ENCODE assay signal across 25 cellular contexts in genomic region chr11:44914105-44914504, GRCh38. TPM values are rescaled to one million over a fixed set of nuclear protein-coding genes. Genes with fewer than 3 reads are reported as not detected.
DNase-seq lines count a peak whose midpoint lies in the region; ATAC-seq, FAIRE-seq and TF ChIP-seq lines count a peak whose summit lies in the region.
"Had no signal": no experiment of that assay in that cellular context is flagged by ENCODE, and none has a peak within 500 bp of the region (broad histone marks: within the 10 kb centered on the region; RNA-seq: fewer than 3 reads in every experiment).

No MANE protein-coding gene starts in this region.

- peaks cover 0 to 41% (median 21%) of the 10 kb centered on the region in 11 experiments; a peak in 11 of 22 replicates for H4K20me1 ChIP-seq in BLaER1 treated with 17β-estradiol and CSF1 and Interleukin-3, amounts not matched to agents 10 nM and 100 nM
- no peaks in the 10 kb centered on the region for H4K20me1 ChIP-seq in endothelial cell of umbilical vein (replicated peaks; ENCODE audit: control insufficient read depth, extremely low read depth, insufficient read depth, low read length)

- H3K4me3 ChIP-seq in BLaER1 treated with 17β-estradiol and CSF1 and Interleukin-3, amounts not matched to agents 10 nM and 100 nM: no peak overlapping the region
- no peak overlapping the region for H3K4me3 ChIP-seq in endothelial cell of umbilical vein (replicated peaks in 1 of 3; ENCODE audit: insufficient read depth in 1 of 3, low read depth in 1 of 3, low read length in 3 of 3)
- no peak overlapping the region for H3K4me3 ChIP-seq in small intestine (ENCODE audit: low read depth in 1 of 2, low read length in 2 of 2)
- no peak overlapping the region for H3K4me3 ChIP-seq in HAP-1
- no peak overlapping the region for H3K4me3 ChIP-seq in mesenchymal stem cell (ENCODE audit: insufficient read depth in 1 of 2, low read depth in 1 of 2, low read length in 2 of 2)
- H3K4me3 ChIP-seq in right atrium auricular region: no peak overlapping the region
- H3K4me3 ChIP-seq in brain microvascular endothelial cell (ENCODE audit: low read depth, low read length): no peak overlapping the region
- H3K4me3 ChIP-seq: GM12878 had no signal

- H2BK5ac ChIP-seq in mesenchymal stem cell (ENCODE audit: low read depth, low read length, poor library complexity, severe bottlenecking): no peak overlapping the region

- H3K23ac ChIP-seq in mesenchymal stem cell (ENCODE audit: low read length in 2 of 2): no peak overlapping the region

- in situ Hi-C loops in HAP-1 (cut with MboI; ENCODE audit: low sequenced_read_pairs): no loop called here
- in situ Hi-C loops in brain microvascular endothelial cell (cut with HindIII; ENCODE audit: low pct_ligation_motif_present, low sequenced_read_pairs): no loop called here

- no peak overlapping the region for H4K8ac ChIP-seq in mesenchymal stem cell (ENCODE audit: low read length)

- CTCF ChIA-PET in endothelial cell of umbilical vein (lab: Charles Lee): interaction anchor here (1.1 to 3.3 kb wide), 5 partner anchors 12 to 297 kb away, joined by 3 to 12 read pairs (median 3); no protein-coding TSS in a partner anchor

- H3K36me3 ChIP-seq in BLaER1 treated with 17β-estradiol and CSF1 and Interleukin-3, amounts not matched to agents 10 nM and 100 nM: no peaks in the 10 kb centered on the region
- H3K36me3 ChIP-seq in endothelial cell of umbilical vein (ENCODE audit: control insufficient read depth in 2 of 2, extremely low read depth in 1 of 2, insufficient read depth in 2 of 2, low read length in 2 of 2): peaks cover 0 to 10% of the 10 kb centered on the region in 2 experiments
- no peaks in the 10 kb centered on the region for H3K36me3 ChIP-seq in small intestine (ENCODE audit: control insufficient read depth in 2 of 2, insufficient read depth in 2 of 2, low read length in 2 of 2)
- H3K36me3 ChIP-seq in HAP-1 (replicated peaks): no peaks in the 10 kb centered on the region
- no peaks in the 10 kb centered on the region for H3K36me3 ChIP-seq in mesenchymal stem cell (ENCODE audit: control insufficient read depth in 1 of 2, insufficient read depth in 2 of 2, low read depth in 1 of 2, low read length in 2 of 2)
- H3K36me3 ChIP-seq in right atrium auricular region: peaks cover 23% of the 10 kb centered on the region
- H3K36me3 ChIP-seq in brain microvascular endothelial cell (replicated peaks): no peaks in the 10 kb centered on the region
- H3K36me3 ChIP-seq: BE2C had no signal

- TF ChIP-seq POLR2A in endothelial cell of umbilical vein (IDR thresholded peaks at IDR 0.05; ENCODE audit: low read depth, low read length): no peak

- FAIRE-seq in endothelial cell of umbilical vein (lab: Jason Lieb, UNC) (peak; percentile 18), small intestine (lab: Jason Lieb, UNC) (no peak)
- FAIRE-seq: A204.1, GM12878, GM18507 had no signal

- peak overlapping the region; percentile 70 to 87 (median 79); a peak in 20 of 22 replicates for H3K4me2 ChIP-seq in BLaER1 treated with 17β-estradiol and CSF1 and Interleukin-3, amounts not matched to agents 10 nM and 100 nM
- no peak overlapping the region for H3K4me2 ChIP-seq in endothelial cell of umbilical vein (ENCODE audit: insufficient read depth, low read length)
- H3K4me2 ChIP-seq in mesenchymal stem cell (ENCODE audit: low read length, poor library complexity, severe bottlenecking): no peak overlapping the region

- POLR2A ChIA-PET in endothelial cell of umbilical vein (lab: Charles Lee): no interaction called here

- no peaks in the 10 kb centered on the region for H3K79me1 ChIP-seq in mesenchymal stem cell (replicated peaks; ENCODE audit: low read length, poor library complexity, severe bottlenecking)

- peaks cover 0 to 6% (median 0%) of the 10 kb centered on the region in 11 experiments; a peak in 3 of 22 replicates for H3K27me3 ChIP-seq in BLaER1 treated with 17β-estradiol and CSF1 and Interleukin-3, amounts not matched to agents 10 nM and 100 nM
- H3K27me3 ChIP-seq in endothelial cell of umbilical vein (ENCODE audit: control insufficient read depth in 2 of 2, insufficient read depth in 2 of 2, low read length in 2 of 2) (no peaks in the 10 kb centered on the region), small intestine (ENCODE audit: control insufficient read depth in 2 of 2, insufficient read depth in 2 of 2, low read length in 2 of 2) (no peaks in the 10 kb centered on the region), HAP-1 (ENCODE audit: low read depth) (no peaks in the 10 kb centered on the region), mesenchymal stem cell (ENCODE audit: control insufficient read depth in 1 of 2, insufficient read depth in 1 of 2, low read length in 2 of 2) (peaks cover 56 to 71% of the 10 kb centered on the region in 2 experiments), right atrium auricular region (no peaks in the 10 kb centered on the region), brain microvascular endothelial cell (replicated peaks) (peaks cover 3% of the 10 kb centered on the region)
- H3K27me3 ChIP-seq: BE2C had no signal

- intact Hi-C loops in endothelial cell of umbilical vein (cut with micrococcal nuclease): no loop called here

- TF ChIP-seq CTCF in endothelial cell of umbilical vein (IDR thresholded peaks at IDR 0.05; ENCODE audit: extremely low read depth in 1 of 2, insufficient read depth in 1 of 2, low read depth in 1 of 2, low read length in 2 of 2) (no peak), right atrium auricular region (IDR thresholded peaks at IDR 0.05) (no peak), brain microvascular endothelial cell (IDR thresholded peaks at IDR 0.05; ENCODE audit: low read depth, low read length, missing control alignments) (no peak)

- dilution Hi-C loops in endothelial cell of umbilical vein (cut with MboI; ENCODE audit: extremely low pct_ligation_motif_present, low sequenced_read_pairs): no loop called here

- H3K14ac ChIP-seq in mesenchymal stem cell (ENCODE audit: low read length in 2 of 2): no peak overlapping the region

- no peak overlapping the region for H3K27ac ChIP-seq in BLaER1 treated with 17β-estradiol and CSF1 and Interleukin-3, amounts not matched to agents 10 nM and 100 nM
- H3K27ac ChIP-seq in endothelial cell of umbilical vein (ENCODE audit: insufficient read depth, low read depth, low read length) (no peak overlapping the region), small intestine (ENCODE audit: low read depth in 1 of 2, low read length in 1 of 2) (no peak overlapping the region), mesenchymal stem cell (ENCODE audit: low read length, poor library complexity, severe bottlenecking) (no peak overlapping the region), right atrium auricular region (no peak overlapping the region), brain microvascular endothelial cell (no peak overlapping the region)

- no peak overlapping the region for H2BK120ac ChIP-seq in mesenchymal stem cell (ENCODE audit: low read depth, low read length)

- H3K4ac ChIP-seq in mesenchymal stem cell (ENCODE audit: low read depth in 1 of 2, low read length in 2 of 2): no peak overlapping the region

- no peak overlapping the region for H2BK12ac ChIP-seq in mesenchymal stem cell (ENCODE audit: low read length in 2 of 2)

- no peak overlapping the region for H2BK15ac ChIP-seq in mesenchymal stem cell (ENCODE audit: low read depth, poor library complexity, severe bottlenecking)

- peak; percentile 14 for ATAC-seq in left lobe of liver
- ATAC-seq: GM12878 had no signal

- BruUV-seq in endothelial cell of umbilical vein (replicated peaks; lab: Mats Ljungman, UMichigan): no TSS peak

- no peak overlapping the region for H2AK5ac ChIP-seq in mesenchymal stem cell (ENCODE audit: low read length, severe bottlenecking)

- DNase-seq in endothelial cell of umbilical vein (ENCODE audit: low read depth, low spot score) (no peak), left lobe of liver (ENCODE audit: low spot score) (no peak), small intestine (peak; percentile 54), HAP-1 (ENCODE audit: low spot score in 2 of 2) (no peak), mesenchymal stem cell (no peak), right atrium auricular region (ENCODE audit: low spot score) (no peak), brain microvascular endothelial cell (no peak)
- DNase-seq: 8988T; ACHN; BE2C; CD4-positive, alpha-beta memory T cell; CD4-positive, CD25-positive, alpha-beta regulatory T cell; CD8-positive, alpha-beta memory T cell; COR-L47; DMS 273 treated with DMSO at 0.1 percent for 48 hours; DMS153; DMS53; DMS79; DND-41; EL; GDM1 had no signal

- no peak overlapping the region for H3K9ac ChIP-seq in BLaER1 treated with 17β-estradiol and CSF1 and Interleukin-3, amounts not matched to agents 10 nM and 100 nM
- H3K9ac ChIP-seq in endothelial cell of umbilical vein (replicated peaks; ENCODE audit: extremely low read depth, insufficient read depth, low read length) (no peak overlapping the region), mesenchymal stem cell (ENCODE audit: low read length) (no peak overlapping the region)

- H3K4me1 ChIP-seq in BLaER1 treated with 17β-estradiol and CSF1 and Interleukin-3, amounts not matched to agents 10 nM and 100 nM: peaks cover 55 to 89% (median 70%) of the 10 kb centered on the region in 10 experiments
- peaks cover 2% of the 10 kb centered on the region for H3K4me1 ChIP-seq in endothelial cell of umbilical vein (ENCODE audit: control insufficient read depth, extremely low read depth, insufficient read depth, low read length)
- H3K4me1 ChIP-seq in small intestine (ENCODE audit: control insufficient read depth in 2 of 2, insufficient read depth in 1 of 2, low read depth in 1 of 2, low read length in 1 of 2): peaks cover 0 to 2% of the 10 kb centered on the region in 2 donors
- no peaks in the 10 kb centered on the region for H3K4me1 ChIP-seq in HAP-1
- peaks cover 7% of the 10 kb centered on the region for H3K4me1 ChIP-seq in mesenchymal stem cell (ENCODE audit: control insufficient read depth, insufficient read depth, low read depth, low read length)
- H3K4me1 ChIP-seq in right atrium auricular region: peaks cover 0 to 41% of the 10 kb centered on the region in 2 donors

- H2AFZ ChIP-seq in endothelial cell of umbilical vein (ENCODE audit: low read depth, low read length) (no peak overlapping the region), mesenchymal stem cell (ENCODE audit: low read depth, low read length) (no peak overlapping the region)

- no peak overlapping the region for H4K91ac ChIP-seq in mesenchymal stem cell (ENCODE audit: low read length)

- H3K79me2 ChIP-seq in endothelial cell of umbilical vein (ENCODE audit: control insufficient read depth, insufficient read depth, low read length): no peaks in the 10 kb centered on the region

- no peaks in the 10 kb centered on the region for H3K9me1 ChIP-seq in endothelial cell of umbilical vein (replicated peaks; ENCODE audit: control insufficient read depth, extremely low read depth, insufficient read depth, low read length)

- 3 to 57% (median 33%) methylated on average over 2 of the region's 2 CpGs for WGBS in small intestine, 3 donors
- 83% methylated on average over 1 of the region's 2 CpGs for WGBS in mesenchymal stem cell

- no peak overlapping the region for H3K18ac ChIP-seq in mesenchymal stem cell (ENCODE audit: low read depth in 1 of 2, low read length in 2 of 2)

- no peaks in the 10 kb centered on the region for H3K9me3 ChIP-seq in BLaER1 treated with 17β-estradiol and CSF1 and Interleukin-3, amounts not matched to agents 10 nM and 100 nM (replicated peaks in 1 of 11)
- H3K9me3 ChIP-seq in endothelial cell of umbilical vein (replicated peaks; ENCODE audit: control insufficient read depth, insufficient read depth, low read length): no peaks in the 10 kb centered on the region
- no peaks in the 10 kb centered on the region for H3K9me3 ChIP-seq in small intestine (ENCODE audit: control insufficient read depth, low read depth)
- no peaks in the 10 kb centered on the region for H3K9me3 ChIP-seq in HAP-1
- no peaks in the 10 kb centered on the region for H3K9me3 ChIP-seq in mesenchymal stem cell (ENCODE audit: control insufficient read depth, low read length)
- H3K9me3 ChIP-seq in right atrium auricular region: no peaks in the 10 kb centered on the region
- H3K9me3 ChIP-seq: BE2C had no signal

RNA-seq across cellular contexts. Expression of gene TP53I11, which starts 36.6 kb away (rescaled TPM):
- total RNA-seq in endothelial cell of umbilical vein (78.2 and 79.4 TPM in 2 replicates), left lobe of liver (8.7 TPM), right atrium auricular region (10 to 100 TPM; 46.7 to 89.0 TPM)
- polyA plus RNA-seq in endothelial cell of umbilical vein (29.6 and 31.5 TPM in 2 replicates), small intestine (100 to 1,000 TPM in 1 of 3 donors, 10 to 100 TPM in 1, 1 to 10 TPM in 1; 6.8 to 105 (median 11.2) TPM)
- polyA plus RNA-seq in endothelial cell of umbilical vein (2011; cell fraction: cytosol; rRNA removed): 24.4 and 26.7 TPM in 2 replicates
- polyA plus RNA-seq in endothelial cell of umbilical vein (2011; cell fraction: nucleus; rRNA removed): 46.0 and 57.6 TPM in 2 replicates
- polyA plus RNA-seq in endothelial cell of umbilical vein (2012): 45.4 and 53.5 TPM in 2 replicates
- polyA minus RNA-seq in endothelial cell of umbilical vein: 41.5 and 42.9 TPM in 2 replicates
- not detected for polyA minus RNA-seq in endothelial cell of umbilical vein (2011; cell fraction: cytosol; rRNA and poly(A)+ RNA removed)
- polyA minus RNA-seq in endothelial cell of umbilical vein (2011; cell fraction: nucleus; rRNA and poly(A)+ RNA removed): 32.9 and 44.5 TPM in 2 replicates
- 235 TPM for polyA plus RNA-seq in mesenchymal stem cell (2013, experiment 1 of 2)
- 235 TPM for polyA plus RNA-seq in mesenchymal stem cell (2013, experiment 2 of 2)

Comparison
In these comparisons a context has a peak if more than half of its experiments do, and no peak if none do; other contexts are left out.
1. H3K4me2 ChIP-seq: peak in BLaER1 treated with 17β-estradiol and CSF1 and Interleukin-3, amounts not matched to agents 10 nM and 100 nM (11 of 11); none in endothelial cell of umbilical vein (single experiment) and mesenchymal stem cell (single experiment).